Comparison of ENCODE assay signal across 21 cellular contexts in genomic region chr5:53331463-53331862, GRCh38.
DNase-seq lines count a peak whose midpoint lies in the region; ATAC-seq and TF ChIP-seq lines count a peak whose summit lies in the region.
"Had no signal": no experiment of that assay in that cellular context is flagged by ENCODE, and none has a peak within 500 bp of the region (broad histone marks: within the 10 kb centered on the region; RNA-seq: fewer than 3 reads in every experiment).

No MANE protein-coding gene starts in this region.

- H3K9me3 Mint-ChIP-seq in CD4-positive, alpha-beta T cell: peaks cover 2% of the 10 kb centered on the region
- H3K9me3 Mint-ChIP-seq: activated naive CD4-positive, alpha-beta T cell treated with anti-CD3 and anti-CD28 coated beads, Interleukin-2, amount 10 ng/mL, durations not matched to agents 7 days and 5 days; central memory CD8-positive, alpha-beta T cell; H9 had no signal

- peak; percentile 76 for DNase-seq in A172 (ENCODE audit: low spot score)
- DNase-seq in HPDE6-E6E7 (ENCODE audit: extremely low spot score): peak; percentile 49
- peak; percentile 68 for DNase-seq in amniotic epithelial cell (ENCODE audit: low read depth)
- peak; percentile 88 to 93 for DNase-seq in foreskin fibroblast
- no peak for DNase-seq in colonic mucosa
- DNase-seq in NCI-H2081 treated with DMSO at 0.1 percent for 48 hours (lab: John Stamatoyannopoulos, UW): no peak
- no peak for DNase-seq in CD4-positive, alpha-beta T cell
- DNase-seq: 8988T; activated CD4-positive, CD25-positive, alpha-beta regulatory T cell; activated CD8-positive, alpha-beta memory T cell treated with anti-CD3 and anti-CD28 coated beads, Interleukin-2, amount 50 U/mL, for 48 hours; activated naive CD4-positive, alpha-beta T cell treated with anti-CD3 and anti-CD28 coated beads, Interleukin-2, amount 10 ng/mL, durations not matched to agents 7 days and 5 days; DMS153; H9; Karpas-422; NCI-H1694; NCI-H526; PC-9 had no signal

- no peak for TF ChIP-seq CTCF in foreskin fibroblast (IDR thresholded peaks at IDR 0.05; ENCODE audit: low read depth, low read length)
- no peak for TF ChIP-seq CTCF in colonic mucosa (IDR thresholded peaks at IDR 0.05)
- TF ChIP-seq CTCF in CD4-positive, alpha-beta T cell (IDR thresholded peaks at IDR 0.05): no peak

- no peak overlapping the region for H3K27ac Mint-ChIP-seq in CD4-positive, alpha-beta T cell
- H3K27ac Mint-ChIP-seq: activated naive CD4-positive, alpha-beta T cell treated with anti-CD3 and anti-CD28 coated beads, Interleukin-2, amount 10 ng/mL, durations not matched to agents 7 days and 5 days; H9 had no signal

- peaks cover 21% of the 10 kb centered on the region for H3K27me3 Mint-ChIP-seq in CD4-positive, alpha-beta T cell
- H3K27me3 Mint-ChIP-seq: activated naive CD4-positive, alpha-beta T cell treated with anti-CD3 and anti-CD28 coated beads, Interleukin-2, amount 10 ng/mL, durations not matched to agents 7 days and 5 days; central memory CD8-positive, alpha-beta T cell had no signal

- H3K4me1 ChIP-seq in colonic mucosa: no peaks in the 10 kb centered on the region
- H3K4me1 ChIP-seq: right atrium auricular region had no signal

- no peak overlapping the region for H3K4me3 Mint-ChIP-seq in CD4-positive, alpha-beta T cell
- H3K4me3 Mint-ChIP-seq: activated naive CD4-positive, alpha-beta T cell treated with anti-CD3 and anti-CD28 coated beads, Interleukin-2, amount 10 ng/mL, durations not matched to agents 7 days and 5 days; central memory CD8-positive, alpha-beta T cell; H9 had no signal

- H3K36me3 Mint-ChIP-seq in CD4-positive, alpha-beta T cell (ENCODE audit: low read depth): no peaks in the 10 kb centered on the region
- H3K36me3 Mint-ChIP-seq: activated naive CD4-positive, alpha-beta T cell treated with anti-CD3 and anti-CD28 coated beads, Interleukin-2, amount 10 ng/mL, durations not matched to agents 7 days and 5 days had no signal

- H3K27ac ChIP-seq in colonic mucosa: no peak overlapping the region
- no peak overlapping the region for H3K27ac ChIP-seq in CD4-positive, alpha-beta T cell (ENCODE audit: low read depth, low read length)
- H3K27ac ChIP-seq: PC-9, right atrium auricular region, tibial nerve had no signal

- H3K4me1 Mint-ChIP-seq in CD4-positive, alpha-beta T cell (ENCODE audit: low read depth): no peaks in the 10 kb centered on the region
- H3K4me1 Mint-ChIP-seq: activated naive CD4-positive, alpha-beta T cell treated with anti-CD3 and anti-CD28 coated beads, Interleukin-2, amount 10 ng/mL, durations not matched to agents 7 days and 5 days; central memory CD8-positive, alpha-beta T cell; H9 had no signal

- no peaks in the 10 kb centered on the region for H3K9me3 ChIP-seq in colonic mucosa
- H3K9me3 ChIP-seq in CD4-positive, alpha-beta T cell (ENCODE audit: control insufficient read depth, low read length): no peaks in the 10 kb centered on the region
- H3K9me3 ChIP-seq: right atrium auricular region, tibial nerve had no signal

- CTCF ChIA-PET in CD4-positive, alpha-beta T cell (lab: Charles Lee): no interaction called here

- no peaks in the 10 kb centered on the region for H3K27me3 ChIP-seq in colonic mucosa
- no peaks in the 10 kb centered on the region for H3K27me3 ChIP-seq in CD4-positive, alpha-beta T cell (ENCODE audit: control insufficient read depth, insufficient read depth, low read length)
- H3K27me3 ChIP-seq: right atrium auricular region, tibial nerve had no signal

- POLR2A ChIA-PET in CD4-positive, alpha-beta T cell (lab: Charles Lee): no interaction called here

- no peak overlapping the region for H3K9ac ChIP-seq in colonic mucosa (ENCODE audit: low read depth in 2 of 2, low read length in 2 of 2)

- H3K4me3 ChIP-seq in foreskin fibroblast (ENCODE audit: low read depth in 1 of 2, low read length in 2 of 2) (no peak overlapping the region), colonic mucosa (no peak overlapping the region)
- H3K4me3 ChIP-seq: PC-9, right atrium auricular region, tibial nerve had no signal

- ATAC-seq in HG03432 (IDR thresholded peaks at IDR 0.05; ENCODE audit: unreplicated experiment): no peak
- ATAC-seq in CD4-positive, alpha-beta T cell (ENCODE audit: poor library complexity): no peak

- H3K36me3 ChIP-seq in colonic mucosa: no peaks in the 10 kb centered on the region
- H3K36me3 ChIP-seq: right atrium auricular region, tibial nerve had no signal

- intact Hi-C loops in colonic mucosa (cut with DNase I): no loop called here
- intact Hi-C loops in CD4-positive, alpha-beta T cell (cut with DNase I, micrococcal nuclease): no loop called here

Comparison
In these comparisons a context has a peak if more than half of its experiments do, and no peak if none do; other contexts are left out.
1. DNase-seq: peak in A172 (single experiment), HPDE6-E6E7 (single experiment), amniotic epithelial cell (single experiment) and foreskin fibroblast (2 of 2); none in colonic mucosa (single experiment), NCI-H2081 treated with DMSO at 0.1 percent for 48 hours (single experiment) and CD4-positive, alpha-beta T cell (0 of 10).